In genomic region chr22:45240137-45240809, GRCh38 we compare ENCODE assay signal across 8 cellular contexts.
DNase-seq lines count a peak whose midpoint lies in the region.

No MANE protein-coding gene starts in this region.

- DNase-seq in NCI-H1105 treated with DMSO at 0.1 percent for 48 hours (lab: John Stamatoyannopoulos, UW) (peak; percentile 30), NCI-H1105 (lab: John Stamatoyannopoulos, UW) (no peak), OCI-M1 (lab: John Stamatoyannopoulos, UW) (peak; percentile 42), astrocyte of the hippocampus (ENCODE audit: low read depth, low spot score) (peak; percentile 66), inferior parietal cortex (ENCODE audit: extremely low spot score) (peak; percentile 3), Kasumi-1 (lab: John Stamatoyannopoulos, UW) (no peak), midbrain (lab: John Stamatoyannopoulos, UW) (no peak)
- peak; percentile 36 to 48 for DNase-seq in stimulated activated CD4-positive, alpha-beta T cell treated with anti-CD3 and anti-CD28 coated beads, Interleukin-2, amount 100 ng/mL, for 24 hours

Comparison
In these comparisons a context has a peak if more than half of its experiments do, and no peak if none do; other contexts are left out.
1. DNase-seq: peak in NCI-H1105 treated with DMSO at 0.1 percent for 48 hours (single experiment), OCI-M1 (single experiment), astrocyte of the hippocampus (single experiment), inferior parietal cortex (single experiment) and stimulated activated CD4-positive, alpha-beta T cell treated with anti-CD3 and anti-CD28 coated beads, Interleukin-2, amount 100 ng/mL, for 24 hours (2 of 2); none in NCI-H1105 (single experiment), Kasumi-1 (0 of 2) and midbrain (single experiment).